In the genomic region with DNA sequence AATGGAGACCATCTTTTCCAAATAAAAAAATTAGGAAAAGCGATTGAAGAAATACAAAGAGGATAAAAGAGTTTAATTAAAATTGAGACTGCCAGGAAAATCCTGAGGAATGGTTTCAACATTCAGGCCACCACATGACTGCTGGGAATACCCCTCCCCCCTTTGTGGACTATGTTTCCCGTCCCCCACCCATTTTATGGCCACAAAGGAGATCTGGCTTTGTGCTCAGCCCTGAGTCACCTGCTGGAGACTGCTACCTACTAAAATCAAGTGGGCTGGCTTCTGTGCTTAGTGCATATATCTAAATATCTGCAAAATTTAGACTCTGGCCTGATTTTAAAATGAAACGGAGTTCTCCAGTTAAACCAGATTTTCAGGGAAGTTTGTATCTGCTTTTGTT, we compare ENCODE assay signal across 10 cellular contexts. TPM values are rescaled to one million over a fixed set of nuclear protein-coding genes. Genes with fewer than 3 reads are reported as not detected.
DNase-seq lines count a peak whose midpoint lies in the region; ATAC-seq, FAIRE-seq and TF ChIP-seq lines count a peak whose summit lies in the region.
"Had no signal": no experiment of that assay in that cellular context is flagged by ENCODE, and none has a peak within 500 bp of the region (broad histone marks: within the 10 kb centered on the region; RNA-seq: fewer than 3 reads in every experiment).

No MANE protein-coding gene starts in this region.

- CTCF ChIA-PET in SK-N-SH (lab: Yijun Ruan, JAX) = interaction anchor here (1.4 to 2.3 kb wide), 3 partner anchors 8 to 879 kb away, joined by 3 to 8 read pairs (median 5); no protein-coding TSS in a partner anchor

- H3K9me3 ChIP-seq in SK-N-SH (no peaks in the 10 kb centered on the region), duodenal mucosa (ENCODE audit: control insufficient read depth in 1 of 2, low read length in 2 of 2) (no peaks in the 10 kb centered on the region), mucosa of descending colon (no peaks in the 10 kb centered on the region), upper lobe of right lung (no peaks in the 10 kb centered on the region)

- POLR2A ChIA-PET in SK-N-SH (lab: Yijun Ruan, JAX) = no interaction called here

- H3K27ac ChIP-seq in SK-N-SH (ENCODE audit: low read depth in 2 of 2, low read length in 1 of 2) (peak overlapping the region; percentile 61 to 75; a peak in 3 of 4 replicates), duodenal mucosa (ENCODE audit: low read depth, low read length) (peak overlapping the region; percentile 62), upper lobe of right lung (peak overlapping the region; percentile 60)

- H3K36me3 ChIP-seq in SK-N-SH (replicated peaks in 1 of 2; ENCODE audit: control insufficient read depth in 1 of 2, insufficient read depth in 2 of 2, low read length in 1 of 2) (peaks cover 71 to 89% of the 10 kb centered on the region in 2 experiments), duodenal mucosa (ENCODE audit: control insufficient read depth in 1 of 2, insufficient read depth in 2 of 2, low read length in 2 of 2) (peaks cover 4 to 13% of the 10 kb centered on the region in 2 donors), mucosa of descending colon (ENCODE audit: low read depth) (no peaks in the 10 kb centered on the region), upper lobe of right lung (peaks cover 6% of the 10 kb centered on the region)

- intact Hi-C loops in mucosa of descending colon (cut with DNase I, micrococcal nuclease) (no loop called here), upper lobe of right lung (cut with DNase I) (no loop called here)

- WGBS in SK-N-SH (ENCODE audit: low lambda C conversion rate) = 77% methylated on average over 3 of the region's 3 CpGs

- no peak for FAIRE-seq in urothelium cell line (lab: Jason Lieb, UNC)
- FAIRE-seq: A204.1 had no signal

- TF ChIP-seq RAD21 in SK-N-SH (IDR thresholded peaks at IDR 0.05; ENCODE audit: low read length) = no peak

- H3K27me3 ChIP-seq in SK-N-SH (ENCODE audit: insufficient read depth) (no peaks in the 10 kb centered on the region), duodenal mucosa (ENCODE audit: control insufficient read depth in 1 of 2, insufficient read depth in 2 of 2, low read length in 2 of 2) (no peaks in the 10 kb centered on the region), upper lobe of right lung (no peaks in the 10 kb centered on the region)

- TF ChIP-seq EP300 in SK-N-SH (IDR thresholded peaks at IDR 0.05; ENCODE audit: borderline replicate concordance in 1 of 2, low read depth in 1 of 2, low read length in 1 of 2) = no peak

- H3K9ac ChIP-seq in SK-N-SH (peak overlapping the region; percentile 36; the same call in 1 of the 2 replicates), duodenal mucosa (ENCODE audit: low read depth in 1 of 2, low read length in 2 of 2) (peak overlapping the region; percentile 33 to 44)

- ATAC-seq in SK-N-SH treated with all-trans-retinoic acid at 6 μM for 48 hours (no peak), mucosa of descending colon (peak; percentile 78), upper lobe of right lung (no peak), GM21825 (IDR thresholded peaks at IDR 0.05; ENCODE audit: unreplicated experiment) (no peak)

- no peak overlapping the region for H3K4me3 ChIP-seq in SK-N-SH (ENCODE audit: low read depth in 2 of 2, low read length in 1 of 2)
- no peak overlapping the region for H3K4me3 ChIP-seq in duodenal mucosa (ENCODE audit: low read depth in 1 of 2, low read length in 2 of 2)
- H3K4me3 ChIP-seq in mucosa of descending colon = no peak overlapping the region
- no peak overlapping the region for H3K4me3 ChIP-seq in upper lobe of right lung

- H3K9me2 ChIP-seq in SK-N-SH = no peaks in the 10 kb centered on the region

- DNase-seq in SK-N-SH = no peak
- peak in 2 of 3 donors; percentile 46 to 76 for DNase-seq in mucosa of descending colon
- no peak for DNase-seq in upper lobe of right lung
- no peak for DNase-seq in GDM1 (lab: John Stamatoyannopoulos, UW)
- no peak for DNase-seq in urothelium cell line (ENCODE audit: low spot score)
- DNase-seq: activated CD4-positive, CD25-positive, alpha-beta regulatory T cell treated with anti-CD3 and anti-CD28 coated beads, Interleukin-2, amount 50 U/mL, for 72 hours had no signal

- H3K4me1 ChIP-seq in SK-N-SH (ENCODE audit: control insufficient read depth in 1 of 2, insufficient read depth in 2 of 2, low read depth in 1 of 2, low read length in 1 of 2) (peaks cover 36 to 62% of the 10 kb centered on the region in 2 experiments), duodenal mucosa (ENCODE audit: control insufficient read depth in 1 of 2, insufficient read depth in 2 of 2, low read length in 2 of 2) (peaks cover 51 to 85% of the 10 kb centered on the region in 2 donors), mucosa of descending colon (ENCODE audit: low read depth) (peaks cover 58% of the 10 kb centered on the region), upper lobe of right lung (peaks cover 32% of the 10 kb centered on the region)

- H3F3A ChIP-seq in SK-N-SH (replicated peaks; ENCODE audit: insufficient read depth) = peaks cover 71% of the 10 kb centered on the region

- H3K79me2 ChIP-seq in SK-N-SH (ENCODE audit: insufficient read depth) = peaks cover 93% of the 10 kb centered on the region

- H2AFZ ChIP-seq in SK-N-SH (ENCODE audit: low read depth) = no peak overlapping the region

- H3K4me2 ChIP-seq in SK-N-SH = peak overlapping the region; percentile 48; the same call in 1 of the 2 replicates

- H4K20me1 ChIP-seq in SK-N-SH (ENCODE audit: insufficient read depth) = peaks cover 79% of the 10 kb centered on the region

- no peak for TF ChIP-seq CTCF in SK-N-SH (IDR thresholded peaks at IDR 0.05)
- TF ChIP-seq CTCF in mucosa of descending colon (IDR thresholded peaks at IDR 0.05) = no peak
- TF ChIP-seq CTCF in upper lobe of right lung (IDR thresholded peaks at IDR 0.05) = no peak

TF ChIP-seq in SK-N-SH, 30 proteins besides CTCF, POLR2A, EP300 and RAD21:
- TF ChIP-seq ZBTB33 (IDR thresholded peaks at IDR 0.05; ENCODE audit: borderline replicate concordance, low read depth) (no peak), RCOR1 (IDR thresholded peaks at IDR 0.05; ENCODE audit: low read length) (no peak), YY1 (IDR thresholded peaks at IDR 0.05; ENCODE audit: low read depth) (no peak), NRF1 (IDR thresholded peaks at IDR 0.05; ENCODE audit: low read depth, low read length) (no peak)

TF ChIP-seq in SK-N-SH treated with all-trans-retinoic acid at 6 μM for 48 hours, 23 proteins besides CTCF, POLR2A, EP300 and RAD21:
- TF ChIP-seq ZFP30 (CRISPR knock-in tag; IDR thresholded peaks at IDR 0.05) = no peak
- no peak for TF ChIP-seq ZNF8 (CRISPR knock-in tag; IDR thresholded peaks at IDR 0.05)
- no peak for TF ChIP-seq CSDC2 (CRISPR knock-in tag; IDR thresholded peaks at IDR 0.05)
- TF ChIP-seq BACH2 (CRISPR knock-in tag; IDR thresholded peaks at IDR 0.05; ENCODE audit: borderline replicate concordance) = no peak
- no peak for TF ChIP-seq RARB (CRISPR knock-in tag; IDR thresholded peaks at IDR 0.05)
- TF ChIP-seq ISL1 (CRISPR knock-in tag; IDR thresholded peaks at IDR 0.05) = no peak
- no peak for TF ChIP-seq ZC3H10 (CRISPR knock-in tag; IDR thresholded peaks at IDR 0.05)
- TF ChIP-seq ZNF565 (CRISPR knock-in tag; conservative IDR thresholded peaks at IDR 0.05; ENCODE audit: low read depth) = no peak
- TF ChIP-seq ZFP3 (CRISPR knock-in tag; IDR thresholded peaks at IDR 0.05) = no peak
- no peak for TF ChIP-seq ESRRG (CRISPR knock-in tag; IDR thresholded peaks at IDR 0.05)
- no peak for TF ChIP-seq OSR1 (CRISPR knock-in tag; IDR thresholded peaks at IDR 0.05)
- no peak for TF ChIP-seq TCF4 (CRISPR knock-in tag; IDR thresholded peaks at IDR 0.05; ENCODE audit: borderline replicate concordance)
- TF ChIP-seq, protein P1, sequence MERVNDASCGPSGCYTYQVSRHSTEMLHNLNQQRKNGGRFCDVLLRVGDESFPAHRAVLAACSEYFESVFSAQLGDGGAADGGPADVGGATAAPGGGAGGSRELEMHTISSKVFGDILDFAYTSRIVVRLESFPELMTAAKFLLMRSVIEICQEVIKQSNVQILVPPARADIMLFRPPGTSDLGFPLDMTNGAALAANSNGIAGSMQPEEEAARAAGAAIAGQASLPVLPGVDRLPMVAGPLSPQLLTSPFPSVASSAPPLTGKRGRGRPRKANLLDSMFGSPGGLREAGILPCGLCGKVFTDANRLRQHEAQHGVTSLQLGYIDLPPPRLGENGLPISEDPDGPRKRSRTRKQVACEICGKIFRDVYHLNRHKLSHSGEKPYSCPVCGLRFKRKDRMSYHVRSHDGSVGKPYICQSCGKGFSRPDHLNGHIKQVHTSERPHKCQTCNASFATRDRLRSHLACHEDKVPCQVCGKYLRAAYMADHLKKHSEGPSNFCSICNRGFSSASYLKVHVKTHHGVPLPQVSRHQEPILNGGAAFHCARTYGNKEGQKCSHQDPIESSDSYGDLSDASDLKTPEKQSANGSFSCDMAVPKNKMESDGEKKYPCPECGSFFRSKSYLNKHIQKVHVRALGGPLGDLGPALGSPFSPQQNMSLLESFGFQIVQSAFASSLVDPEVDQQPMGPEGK (CRISPR knock-in tag; IDR thresholded peaks at IDR 0.05; ENCODE audit: borderline replicate concordance) = no peak

RNA-seq across cellular contexts. Expression of gene RND3, which starts 10.1 kb away (rescaled TPM):
- 49.7 and 56.7 TPM in 2 replicates for polyA plus RNA-seq in SK-N-SH (2012; rRNA removed)
- polyA plus RNA-seq in SK-N-SH (2012; cell fraction: cytosol; rRNA removed) = 39.1 and 50.9 TPM in 2 replicates
- polyA plus RNA-seq in SK-N-SH (2012; cell fraction: nucleus; rRNA removed) = 55.8 and 82.5 TPM in 2 replicates
- total RNA-seq in mucosa of descending colon (10 to 100 TPM; 42.2 to 80.1 (median 57.5) TPM), upper lobe of right lung (32.6 TPM)

Comparison
In these comparisons a context has a peak if more than half of its experiments do, and no peak if none do; other contexts are left out.
1. DNase-seq: peak in mucosa of descending colon (2 of 3); none in SK-N-SH (single experiment), upper lobe of right lung (single experiment), GDM1 (single experiment) and urothelium cell line (single experiment).
2. Peak in every context shown above with its lines, with median percentiles within 50 percentile points of each other: H3K27ac ChIP-seq.